In genomic region chr4:14375816-14376215, GRCh38 we compare ENCODE assay signal across 25 cellular contexts.
DNase-seq lines count a peak whose midpoint lies in the region; FAIRE-seq and TF ChIP-seq lines count a peak whose summit lies in the region.
"Had no signal": no experiment of that assay in that cellular context is flagged by ENCODE, and none has a peak within 500 bp of the region (broad histone marks: within the 10 kb centered on the region; RNA-seq: fewer than 3 reads in every experiment).

No MANE protein-coding gene starts in this region.

- no peak overlapping the region for H3K4me3 ChIP-seq in astrocyte of the spinal cord (ENCODE audit: low read depth, low read length)
- H3K4me3 ChIP-seq in keratinocyte (ENCODE audit: control insufficient read depth in 2 of 3, extremely low read depth in 1 of 3, insufficient read depth in 2 of 3, low read depth in 1 of 3, low read length in 3 of 3): no peak overlapping the region
- H3K4me3 ChIP-seq: lung, suprapubic skin, uterus had no signal

- H3K9me3 ChIP-seq in keratinocyte (ENCODE audit: control insufficient read depth, low read depth, low read length): no peaks in the 10 kb centered on the region
- H3K9me3 ChIP-seq: suprapubic skin, uterus had no signal

- no peak overlapping the region for H3K4me2 ChIP-seq in keratinocyte (ENCODE audit: control insufficient read depth, extremely low read depth, insufficient read depth, low read depth, low read length)

- no peaks in the 10 kb centered on the region for H3K36me3 ChIP-seq in keratinocyte (ENCODE audit: control insufficient read depth in 2 of 2, extremely low read depth in 1 of 2, insufficient read depth in 2 of 2, low read length in 2 of 2)
- H3K36me3 ChIP-seq: suprapubic skin, uterus had no signal

- H3K27ac ChIP-seq in keratinocyte (ENCODE audit: control insufficient read depth, insufficient read depth, low read length): no peak overlapping the region
- H3K27ac ChIP-seq: HL-60, suprapubic skin, uterus had no signal

- dilution Hi-C loops in keratinocyte (cut with MboI; ENCODE audit: extremely low pct_ligation_motif_present, low sequenced_read_pairs): no loop called here

- no peak overlapping the region for H2AFZ ChIP-seq in keratinocyte (ENCODE audit: control insufficient read depth, low read length)

- no peaks in the 10 kb centered on the region for H3K79me2 ChIP-seq in keratinocyte (ENCODE audit: control insufficient read depth, insufficient read depth, low read length)

- H3K27me3 ChIP-seq in keratinocyte (ENCODE audit: control insufficient read depth, extremely low read depth, insufficient read depth, low read length): no peaks in the 10 kb centered on the region
- H3K27me3 ChIP-seq: suprapubic skin, uterus had no signal

- no peaks in the 10 kb centered on the region for H4K20me1 ChIP-seq in keratinocyte (ENCODE audit: control insufficient read depth, extremely low read depth, insufficient read depth, low read length)

- no peak for TF ChIP-seq CTCF in astrocyte of the spinal cord (IDR thresholded peaks at IDR 0.05; ENCODE audit: low read depth, low read length)
- no peak for TF ChIP-seq CTCF in keratinocyte (optimal IDR thresholded peaks at IDR 0.05 in 1 of 3, IDR thresholded peaks at IDR 0.05 in 1 of 3, conservative IDR thresholded peaks at IDR 0.05 in 1 of 3; ENCODE audit: extremely low read depth in 1 of 3, insufficient read depth in 2 of 3, low read length in 3 of 3)

- H3K4me1 ChIP-seq in keratinocyte (ENCODE audit: control insufficient read depth, extremely low read depth, insufficient read depth, low read length): no peaks in the 10 kb centered on the region
- H3K4me1 ChIP-seq: suprapubic skin, uterus had no signal

- DNase-seq in AG08396 (ENCODE audit: low spot score) (peak; percentile 12), HT1080 (ENCODE audit: low read depth) (peak; percentile 85), astrocyte of the spinal cord (ENCODE audit: low read depth, low spot score) (peak; percentile 37), keratinocyte (ENCODE audit: low read depth, low spot score) (no peak), AG08395 (ENCODE audit: low spot score) (no peak), mucosa of gallbladder (ENCODE audit: low spot score) (no peak), medulla oblongata (ENCODE audit: extremely low spot score) (no peak), amniotic stem cell (lab: John Stamatoyannopoulos, UW) (no peak)
- DNase-seq: activated CD4-positive, alpha-beta T cell treated with anti-CD3 and anti-CD28 coated beads, Interleukin-2, amount 50 U/mL, for 48 hours; activated effector memory CD4-positive, alpha-beta T cell treated with anti-CD3 and anti-CD28 coated beads, Interleukin-2, amount 50 U/mL, for 16 hours; amygdala; immature natural killer cell; NCI-H187; NCI-H2227 treated with DMSO at 0.1 percent for 48 hours; NCI-H774; occipital lobe; OCI-M1; retina; SHP77 treated with DMSO at 0.1 percent for 48 hours; T-cell; uterus had no signal

- H3K9me1 ChIP-seq in keratinocyte (ENCODE audit: control insufficient read depth, extremely low read depth, insufficient read depth, low read length): no peaks in the 10 kb centered on the region

- in situ Hi-C loops in astrocyte of the spinal cord (cut with HindIII; ENCODE audit: low sequenced_read_pairs): no loop called here

- peak; percentile 26 for FAIRE-seq in keratinocyte (lab: Jason Lieb, UNC)
- FAIRE-seq: G401.6 had no signal

- H3K9ac ChIP-seq in keratinocyte (ENCODE audit: control insufficient read depth, extremely low read depth, insufficient read depth, low read length): no peak overlapping the region

Comparison
In these comparisons a context has a peak if more than half of its experiments do, and no peak if none do; other contexts are left out.
1. DNase-seq: peak in AG08396 (single experiment), HT1080 (single experiment) and astrocyte of the spinal cord (single experiment); none in keratinocyte (single experiment), AG08395 (single experiment), mucosa of gallbladder (single experiment), medulla oblongata (single experiment) and amniotic stem cell (single experiment).